Comparison of ENCODE assay signal across 8 cellular contexts in genomic region chr12:13534645-13535398, GRCh38.
DNase-seq lines count a peak whose midpoint lies in the region; ATAC-seq, FAIRE-seq and TF ChIP-seq lines count a peak whose summit lies in the region.

No MANE protein-coding gene starts in this region.

- no peak overlapping the region for H2AFZ ChIP-seq in PC-9

- FAIRE-seq in bronchial epithelial cell (lab: Jason Lieb, UNC), result no peak

- H3K9me2 ChIP-seq in PC-9 (ENCODE audit: insufficient read depth), result no peaks in the 10 kb centered on the region

- ATAC-seq in left colon (no peak), GM18870 (IDR thresholded peaks at IDR 0.05; ENCODE audit: unreplicated experiment) (no peak), GM21447 (IDR thresholded peaks at IDR 0.05; ENCODE audit: unreplicated experiment) (no peak)

- no peaks in the 10 kb centered on the region for H4K20me1 ChIP-seq in PC-9 (ENCODE audit: insufficient read depth)

- no peaks in the 10 kb centered on the region for H3F3A ChIP-seq in PC-9 (ENCODE audit: insufficient read depth, low read depth)

- H3K27me3 ChIP-seq in PC-9 (ENCODE audit: insufficient read depth, low read depth), result no peaks in the 10 kb centered on the region
- H3K27me3 ChIP-seq in bronchial epithelial cell (ENCODE audit: control insufficient read depth, insufficient read depth, low read length), result no peaks in the 10 kb centered on the region

- H3K4me2 ChIP-seq in PC-9, result no peak overlapping the region

- H3K4me3 ChIP-seq in PC-9 (no peak overlapping the region), bronchial epithelial cell (ENCODE audit: low read depth, low read length) (no peak overlapping the region)

- DNase-seq in D341Med (ENCODE audit: low spot score) (peak; percentile 79), HEK293T (ENCODE audit: extremely low spot score) (peak; percentile 66), PC-9 (peak in 1 of 2 experiments; percentile 65), bronchial epithelial cell (ENCODE audit: low read depth) (peak; percentile 32), left colon (peak; percentile 41 to 79)
- peak; percentile 23 for DNase-seq in stimulated activated CD4-positive, alpha-beta T cell treated with anti-CD3 and anti-CD28 coated beads, Interleukin-4, amount 100 ng/mL, for 24 hours

- H3K79me2 ChIP-seq in PC-9 (ENCODE audit: low read depth), result no peaks in the 10 kb centered on the region

- POLR2A ChIA-PET in HEK293T (lab: Yijun Ruan, JAX) (no interaction called here), PC-9 (lab: Charles Lee; ENCODE audit: unreplicated experiment) (interaction anchor here (0.6 kb wide), 1 partner anchor 410 kb away, joined by 3 read pairs; no protein-coding TSS in a partner anchor)

- CTCF ChIA-PET in HEK293T (lab: Yijun Ruan, JAX), result interaction anchor here (0.6 to 3.5 kb wide), 28 partner anchors 8 to 663 kb away, joined by 3 to 21 read pairs (median 4); no protein-coding TSS in a partner anchor
- CTCF ChIA-PET in PC-9 (lab: Charles Lee), result interaction anchor here (0.5 to 3.4 kb wide), 8 partner anchors 13 to 279 kb away, joined by 3 to 33 read pairs (median 6); no protein-coding TSS in a partner anchor

- H3K4me1 ChIP-seq in PC-9 (replicated peaks; ENCODE audit: insufficient read depth), result no peaks in the 10 kb centered on the region

- no TSS peak for BruUV-seq in PC-9 (replicated peaks; lab: Mats Ljungman, UMichigan)

- H3K36me3 ChIP-seq in PC-9 (ENCODE audit: low read depth) (no peaks in the 10 kb centered on the region), bronchial epithelial cell (ENCODE audit: control insufficient read depth, insufficient read depth, low read length) (no peaks in the 10 kb centered on the region)

- H3K27ac ChIP-seq in PC-9, result no peak overlapping the region

- intact Hi-C loops in PC-9 (cut with micrococcal nuclease; ENCODE audit: unreplicated experiment) (loop anchor here (2.0 to 5.0 kb wide), 3 partner anchors 172 to 278 kb away; no protein-coding TSS in a partner anchor), left colon (cut with DNase I, micrococcal nuclease) (loop anchor here in 1 of 2 donors (5.0 kb wide), 1 partner anchor 158 kb away; no protein-coding TSS in a partner anchor)

- no peaks in the 10 kb centered on the region for H3K9me3 ChIP-seq in PC-9 (ENCODE audit: insufficient read depth, low read depth)

- TF ChIP-seq CTCF in PC-9 (conservative IDR thresholded peaks at IDR 0.05), result peak; percentile 92
- TF ChIP-seq CTCF in bronchial epithelial cell (IDR thresholded peaks at IDR 0.05; ENCODE audit: insufficient read depth, low read length, severe bottlenecking), result peak; percentile 95

TF ChIP-seq in HEK293T, 16 proteins besides CTCF, POLR2A, EP300 and RAD21:
- no peak for TF ChIP-seq NFRKB (IDR thresholded peaks at IDR 0.05)
- no peak for TF ChIP-seq HDGF (IDR thresholded peaks at IDR 0.05; ENCODE audit: borderline replicate concordance)
- no peak for TF ChIP-seq FOXK2 (IDR thresholded peaks at IDR 0.05)
- TF ChIP-seq ZNF384 (IDR thresholded peaks at IDR 0.05), result no peak
- no peak for TF ChIP-seq FOXA1 (IDR thresholded peaks at IDR 0.05)
- TF ChIP-seq BHLHE40 (IDR thresholded peaks at IDR 0.05; ENCODE audit: borderline replicate concordance), result no peak
- no peak for TF ChIP-seq ELF4 (IDR thresholded peaks at IDR 0.05)
- no peak for TF ChIP-seq SUZ12 (IDR thresholded peaks at IDR 0.05)
- no peak for TF ChIP-seq L3MBTL2 (conservative IDR thresholded peaks at IDR 0.05)
- TF ChIP-seq CTBP1 (IDR thresholded peaks at IDR 0.05; ENCODE audit: borderline replicate concordance), result no peak
- TF ChIP-seq SP1 (IDR thresholded peaks at IDR 0.05), result no peak
- no peak for TF ChIP-seq LEF1 (IDR thresholded peaks at IDR 0.05; ENCODE audit: borderline replicate concordance)
- no peak for TF ChIP-seq TARDBP (IDR thresholded peaks at IDR 0.05)
- TF ChIP-seq PKNOX1 (IDR thresholded peaks at IDR 0.05), result no peak
- TF ChIP-seq ARNT (IDR thresholded peaks at IDR 0.05), result no peak
TF ChIP-seq in HEK293T: peak in this region for 0.
